In the genomic region with DNA sequence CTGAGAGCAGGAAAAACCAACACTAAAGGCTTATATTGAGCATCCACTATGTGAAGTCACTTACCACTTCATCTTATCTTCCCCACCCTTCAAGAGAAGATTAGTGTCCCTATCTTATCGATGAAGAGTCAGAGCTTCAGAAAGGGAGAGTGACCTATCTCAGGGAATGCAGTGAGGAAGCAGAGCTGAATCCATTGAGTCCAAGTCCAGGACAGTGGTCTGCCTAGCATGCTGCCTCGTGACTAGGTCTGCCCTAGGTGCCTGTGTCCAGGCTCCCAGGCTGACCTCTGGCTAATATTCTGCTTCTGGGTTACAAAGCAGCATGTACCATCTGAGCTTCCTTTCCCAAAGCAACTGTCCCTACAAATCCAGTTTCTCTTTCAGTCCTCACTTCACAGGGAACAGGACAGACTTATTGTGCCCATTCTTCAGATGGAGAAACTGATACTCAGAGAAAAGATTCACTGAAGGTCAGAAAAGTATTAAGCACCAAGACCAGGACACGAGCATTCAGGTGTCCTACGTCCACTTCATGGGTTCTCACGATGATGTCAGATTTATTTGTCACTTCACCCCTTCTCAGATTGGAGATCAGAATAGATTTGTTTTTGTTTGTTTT, we compare ENCODE assay signal across 14 cellular contexts. TPM values are rescaled to one million over a fixed set of nuclear protein-coding genes. Genes with fewer than 3 reads are reported as not detected.
DNase-seq lines count a peak whose midpoint lies in the region; ATAC-seq and TF ChIP-seq lines count a peak whose summit lies in the region.
"Had no signal": no experiment of that assay in that cellular context is flagged by ENCODE, and none has a peak within 500 bp of the region (broad histone marks: within the 10 kb centered on the region; RNA-seq: fewer than 3 reads in every experiment).

No MANE protein-coding gene starts in this region.

- H2AFZ ChIP-seq in trophoblast cell (ENCODE audit: insufficient read depth, low read length, poor library complexity): no peak overlapping the region

- peak overlapping the region; percentile 50 for H2AK5ac ChIP-seq in trophoblast cell (ENCODE audit: low read length)

- peak; percentile 8; the same call in 1 of the 2 replicates for ATAC-seq in Panc1
- ATAC-seq: activated T-cell treated with anti-CD3 and anti-CD28 coated beads, Interleukin-2, amount 50 U/mL, for 72 hours had no signal

- peak overlapping the region; percentile 6 for H4K8ac ChIP-seq in trophoblast cell (ENCODE audit: low read depth, low read length)

- H3K4me3 Mint-ChIP-seq in Calu3 (ENCODE audit: low read depth, unreplicated experiment) (peak overlapping the region; percentile 54), CD14-positive monocyte (no peak overlapping the region)
- no peak overlapping the region for H3K4me3 Mint-ChIP-seq in activated naive CD4-positive, alpha-beta T cell treated with anti-CD3 and anti-CD28 coated beads for 36 hours
- H3K4me3 Mint-ChIP-seq: activated T-cell treated with anti-CD3 and anti-CD28 coated beads, Interleukin-2, amount 50 U/mL, for 72 hours; CD4-positive, CD25-positive, alpha-beta regulatory T cell; memory B cell had no signal

- in situ Hi-C loops in Panc1 (cut with HindIII; ENCODE audit: low pct_unique_long_range_greater_than_20kb, low sequenced_read_pairs): no loop called here

- peaks cover 68% of the 10 kb centered on the region for H3K4me1 Mint-ChIP-seq in Calu3 (ENCODE audit: low read depth, unreplicated experiment)
- no peaks in the 10 kb centered on the region for H3K4me1 Mint-ChIP-seq in activated naive CD4-positive, alpha-beta T cell treated with anti-CD3 and anti-CD28 coated beads for 36 hours (ENCODE audit: low read depth)
- peaks cover 54% of the 10 kb centered on the region for H3K4me1 Mint-ChIP-seq in CD14-positive monocyte
- H3K4me1 Mint-ChIP-seq: CD4-positive, CD25-positive, alpha-beta regulatory T cell; memory B cell had no signal

- H3K9ac ChIP-seq in trophoblast cell (ENCODE audit: low read length): no peak overlapping the region

- peak overlapping the region; percentile 12 for H3K14ac ChIP-seq in trophoblast cell (ENCODE audit: low read length)

- CTCF ChIA-PET in Calu3 (lab: Charles Lee) (interaction anchor here (0.6 to 2.1 kb wide), 8 partner anchors 9 to 688 kb away, joined by 3 to 9 read pairs (median 4); a partner anchor contains a TSS), Panc1 (lab: Charles Lee) (interaction anchor here (0.9 to 1.0 kb wide), 2 partner anchors 20 to 24 kb away, joined by 4 to 5 read pairs; no protein-coding TSS in a partner anchor)
- CTCF ChIA-PET in activated naive CD4-positive, alpha-beta T cell treated with anti-CD3 and anti-CD28 coated beads for 36 hours (lab: Charles Lee): interaction anchor here (1.9 kb wide), 1 partner anchor 10 kb away, joined by 9 read pairs; no protein-coding TSS in a partner anchor

- H3K27me3 Mint-ChIP-seq in Calu3 (ENCODE audit: unreplicated experiment) (no peaks in the 10 kb centered on the region), CD14-positive monocyte (ENCODE audit: low read depth in 3 of 3) (peaks cover 0 to 5% (median 2%) of the 10 kb centered on the region in 3 donors)
- peaks cover 18% of the 10 kb centered on the region for H3K27me3 Mint-ChIP-seq in activated naive CD4-positive, alpha-beta T cell treated with anti-CD3 and anti-CD28 coated beads for 36 hours (ENCODE audit: low read depth)

- peak overlapping the region; percentile 53 for H2BK12ac ChIP-seq in trophoblast cell (ENCODE audit: low read length)

- H3K9me3 ChIP-seq in Panc1 (ENCODE audit: control insufficient read depth, insufficient read depth, low read depth, low read length) (no peaks in the 10 kb centered on the region), trophoblast cell (ENCODE audit: insufficient read depth, low read depth, low read length) (no peaks in the 10 kb centered on the region)
- H3K9me3 ChIP-seq: ovary, stomach had no signal

- H3K27ac Mint-ChIP-seq in Calu3 (ENCODE audit: unreplicated experiment): peak overlapping the region; percentile 61
- H3K27ac Mint-ChIP-seq in activated naive CD4-positive, alpha-beta T cell treated with anti-CD3 and anti-CD28 coated beads for 36 hours: no peak overlapping the region
- no peak overlapping the region for H3K27ac Mint-ChIP-seq in CD14-positive monocyte
- H3K27ac Mint-ChIP-seq: activated T-cell treated with anti-CD3 and anti-CD28 coated beads, Interleukin-2, amount 50 U/mL, for 72 hours; CD4-positive, CD25-positive, alpha-beta regulatory T cell; memory B cell had no signal

- peaks cover 41% of the 10 kb centered on the region for H3K4me1 ChIP-seq in Panc1 (ENCODE audit: control insufficient read depth, insufficient read depth, low read length)
- H3K4me1 ChIP-seq in trophoblast cell (ENCODE audit: control insufficient read depth in 1 of 2, insufficient read depth in 2 of 2, low read length in 2 of 2): peaks cover 39 to 59% of the 10 kb centered on the region in 2 experiments

- intact Hi-C loops in Calu3 (cut with micrococcal nuclease; ENCODE audit: unreplicated experiment): no loop called here
- intact Hi-C loops in Panc1 (cut with micrococcal nuclease; ENCODE audit: unreplicated experiment): no loop called here
- intact Hi-C loops in activated naive CD4-positive, alpha-beta T cell treated with anti-CD3 and anti-CD28 coated beads for 36 hours (cut with micrococcal nuclease): no loop called here
- intact Hi-C loops in CD14-positive monocyte (cut with micrococcal nuclease): no loop called here

- peak overlapping the region; percentile 8 for H3K4me2 ChIP-seq in trophoblast cell (ENCODE audit: low read length)

- peaks cover 12% of the 10 kb centered on the region for H3K36me3 Mint-ChIP-seq in Calu3 (ENCODE audit: insufficient read depth, unreplicated experiment)
- H3K36me3 Mint-ChIP-seq in activated naive CD4-positive, alpha-beta T cell treated with anti-CD3 and anti-CD28 coated beads for 36 hours (ENCODE audit: low read depth): no peaks in the 10 kb centered on the region
- H3K36me3 Mint-ChIP-seq in CD14-positive monocyte: no peaks in the 10 kb centered on the region
- H3K36me3 Mint-ChIP-seq: CD4-positive, CD25-positive, alpha-beta regulatory T cell; memory B cell had no signal

- POLR2A ChIA-PET in Panc1 (lab: Charles Lee): interaction anchor here (0.5 kb wide), 1 partner anchor 1728 kb away, joined by 4 read pairs; no protein-coding TSS in a partner anchor

- H4K91ac ChIP-seq in trophoblast cell (ENCODE audit: low read depth, low read length): peak overlapping the region; percentile 65

- peaks cover 40% of the 10 kb centered on the region for H3K79me1 ChIP-seq in trophoblast cell (ENCODE audit: low read length)

- H3K27ac ChIP-seq in Panc1 (ENCODE audit: low read length): peak overlapping the region; percentile 93
- peak overlapping the region; percentile 20 for H3K27ac ChIP-seq in epithelial cell of prostate
- peak overlapping the region; percentile 99 for H3K27ac ChIP-seq in trophoblast cell (ENCODE audit: low read depth, low read length)
- peak overlapping the region in 1 of 2 donors; percentile 68 for H3K27ac ChIP-seq in coronary artery
- H3K27ac ChIP-seq: ovary, stomach had no signal

- H3K27me3 ChIP-seq in Panc1 (ENCODE audit: control insufficient read depth, insufficient read depth, low read length) (no peaks in the 10 kb centered on the region), trophoblast cell (ENCODE audit: insufficient read depth, low read length) (no peaks in the 10 kb centered on the region)
- H3K27me3 ChIP-seq: ovary had no signal

- WGBS in trophoblast cell (ENCODE audit: extremely low coverage, insufficient coverage, insufficient read length): no CpG with 5 or more reads among the region's 5 CpGs

- peak overlapping the region; percentile 64 for H2BK120ac ChIP-seq in trophoblast cell (ENCODE audit: insufficient read depth, low read length, poor library complexity)

- H3K9me3 Mint-ChIP-seq in Calu3 (ENCODE audit: low read depth, unreplicated experiment) (no peaks in the 10 kb centered on the region), CD14-positive monocyte (peaks cover 0 to 5% (median 0%) of the 10 kb centered on the region in 7 donors)
- H3K9me3 Mint-ChIP-seq in activated naive CD4-positive, alpha-beta T cell treated with anti-CD3 and anti-CD28 coated beads for 36 hours: no peaks in the 10 kb centered on the region
- H3K9me3 Mint-ChIP-seq: activated T-cell treated with anti-CD3 and anti-CD28 coated beads, Interleukin-2, amount 50 U/mL, for 72 hours; memory B cell had no signal

- H3K23ac ChIP-seq in trophoblast cell (ENCODE audit: low read length): no peak overlapping the region

- no TSS peak for BruUV-seq in Calu3 (replicated peaks; lab: Mats Ljungman, UMichigan)
- no TSS peak for BruUV-seq in Panc1 (replicated peaks; lab: Mats Ljungman, UMichigan)

- DNase-seq in Calu3 (no peak), Panc1 (ENCODE audit: low read depth, low spot score) (no peak), epithelial cell of prostate (ENCODE audit: low read depth, low spot score) (no peak), trophoblast cell (no peak), CD14-positive monocyte (ENCODE audit: low spot score) (no peak), coronary artery (ENCODE audit: low spot score) (no peak)
- no peak for DNase-seq in activated naive CD4-positive, alpha-beta T cell treated with anti-CD3 and anti-CD28 coated beads for 36 hours
- DNase-seq: activated T-cell treated with anti-CD3 and anti-CD28 coated beads, Interleukin-2, amount 50 U/mL, for 72 hours; CD4-positive, CD25-positive, alpha-beta regulatory T cell; MM.1S; NCI-H2029 treated with DMSO at 0.1 percent for 48 hours; ovary; stomach had no signal

- H3K79me2 ChIP-seq in trophoblast cell (ENCODE audit: control insufficient read depth, insufficient read depth, low read length, poor library complexity): peaks cover 6% of the 10 kb centered on the region

- TF ChIP-seq CTCF in Calu3 (IDR thresholded peaks at IDR 0.05; ENCODE audit: unreplicated experiment): no peak
- TF ChIP-seq CTCF in Panc1 (IDR thresholded peaks at IDR 0.05): no peak
- TF ChIP-seq CTCF in CD14-positive monocyte (IDR thresholded peaks at IDR 0.05): no peak
- TF ChIP-seq CTCF in coronary artery (IDR thresholded peaks at IDR 0.05): no peak

- H2BK5ac ChIP-seq in trophoblast cell (ENCODE audit: low read depth, low read length, poor library complexity): peak overlapping the region; percentile 29

- no peak overlapping the region for H4K12ac ChIP-seq in trophoblast cell (ENCODE audit: low read depth, low read length)

- H3K4ac ChIP-seq in trophoblast cell (ENCODE audit: low read depth, low read length): no peak overlapping the region

- no peak overlapping the region for H3K4me3 ChIP-seq in Panc1 (ENCODE audit: low read depth in 2 of 2, low read length in 2 of 2)
- no peak overlapping the region for H3K4me3 ChIP-seq in trophoblast cell (ENCODE audit: low read depth, low read length)
- no peak overlapping the region for H3K4me3 ChIP-seq in coronary artery
- H3K4me3 ChIP-seq: ovary, stomach had no signal

- H3K36me3 ChIP-seq in Panc1 (ENCODE audit: control insufficient read depth, insufficient read depth, low read length) (no peaks in the 10 kb centered on the region), trophoblast cell (ENCODE audit: control insufficient read depth in 1 of 2, insufficient read depth in 2 of 2, low read length in 2 of 2) (no peaks in the 10 kb centered on the region)
- H3K36me3 ChIP-seq: ovary, stomach had no signal

- H3K18ac ChIP-seq in trophoblast cell (ENCODE audit: low read length): no peak overlapping the region

RNA-seq across cellular contexts. Expression of a gene that starts 13.3 kb away (rescaled TPM):
- total RNA-seq in Calu3 (2022): 28.5 and 35.8 TPM in 2 replicates
- total RNA-seq in Panc1 (2021; ENCODE audit: unreplicated experiment): 35.4 TPM
- polyA plus RNA-seq in Panc1 (2012; ENCODE audit: insufficient read length): 54.3 TPM
- 24.1 and 24.3 TPM in 2 replicates for polyA plus RNA-seq in trophoblast cell (2013)
- total RNA-seq in activated naive CD4-positive, alpha-beta T cell treated with anti-CD3 and anti-CD28 coated beads for 36 hours: not detected
- polyA plus RNA-seq in CD14-positive monocyte: 1 to 10 TPM; 6.2 to 7.2 TPM
- total RNA-seq: CD4-positive, CD25-positive, alpha-beta regulatory T cell had no signal
- polyA plus RNA-seq: CD4-positive, CD25-positive, alpha-beta regulatory T cell had no signal

RNA-seq across cellular contexts. Expression of a gene that starts 40.8 kb away (rescaled TPM):
- total RNA-seq in Calu3 (2022) (57.8 and 60.1 TPM in 2 replicates), Panc1 (2021; ENCODE audit: unreplicated experiment) (30.8 TPM)
- polyA plus RNA-seq in Panc1 (2012; ENCODE audit: insufficient read length): 14.4 TPM
- polyA plus RNA-seq in trophoblast cell (2013): 22.0 and 22.6 TPM in 2 replicates
- 10 to 100 TPM; 31.5 to 31.7 TPM for total RNA-seq in activated naive CD4-positive, alpha-beta T cell treated with anti-CD3 and anti-CD28 coated beads for 36 hours
- polyA plus RNA-seq in CD14-positive monocyte: 10 to 100 TPM in 1 of 2 donors, 1 to 10 TPM in 1; 8.8 to 15.9 TPM

Comparison
In these comparisons a context has a peak if more than half of its experiments do, and no peak if none do; other contexts are left out.
1. RNA of a gene that starts 13.3 kb away (total RNA-seq): 28.5 to 35.8 TPM in Calu3 and 35.4 TPM in Panc1 (single experiment); not detected in activated naive CD4-positive, alpha-beta T cell treated with anti-CD3 and anti-CD28 coated beads for 36 hours; every median in the first group is over 10 times any median in the second.